In genomic region chr12:81872400-81872799, GRCh38 we compare ENCODE assay signal across 19 cellular contexts.
"Had no signal": no experiment of that assay in that cellular context is flagged by ENCODE, and none has a peak within 500 bp of the region (broad histone marks: within the 10 kb centered on the region; RNA-seq: fewer than 3 reads in every experiment).

No MANE protein-coding gene starts in this region.

- H3K36me3 ChIP-seq: ovary, right lobe of liver, suprapubic skin, transverse colon, vagina had no signal

- ATAC-seq: left lobe of liver; natural killer cell; right lobe of liver; stimulated activated memory B cell treated with anti-CD40 and anti-IgM and Interleukin-4, amounts not matched to agents 10 μg/mL and 1 μg/mL and 100 μg/mL, for 72 hours had no signal

- H3K27me3 Mint-ChIP-seq: memory B cell; stimulated activated memory B cell treated with anti-CD40 and anti-IgM and Interleukin-4, amounts not matched to agents 10 μg/mL and 1 μg/mL and 100 μg/mL, for 72 hours; stimulated activated naive CD8-positive, alpha-beta T cell treated with anti-CD3 and anti-CD28 coated beads, Interleukin-15, Interleukin-2, amounts not matched to agents 100 ng/mL and 50 ng/mL, for 24 hours had no signal

- H3K36me3 Mint-ChIP-seq: memory B cell; natural killer cell; stimulated activated memory B cell treated with anti-CD40 and anti-IgM and Interleukin-4, amounts not matched to agents 10 μg/mL and 1 μg/mL and 100 μg/mL, for 72 hours had no signal

- H3K4me1 ChIP-seq: right lobe of liver, suprapubic skin, transverse colon, vagina had no signal

- H3K9me3 ChIP-seq: ovary, right lobe of liver, suprapubic skin, transverse colon, vagina had no signal

- H3K4me3 ChIP-seq: dorsolateral prefrontal cortex, lung, ovary, right lobe of liver, smooth muscle cell, suprapubic skin, transverse colon, vagina had no signal

- H3K27me3 ChIP-seq: dorsolateral prefrontal cortex, ovary, right lobe of liver, suprapubic skin, transverse colon, vagina had no signal

- DNase-seq: dorsolateral prefrontal cortex; effector CD4-positive, alpha-beta T cell; natural killer cell; occipital lobe; ovary; posterior cingulate gyrus; right lobe of liver; stimulated activated CD4-positive, alpha-beta T cell treated with anti-CD3 and anti-CD28 coated beads, Interleukin-12 subunit alpha, Interleukin-12 subunit beta, amount 100 ng/mL, for 4 hours; stimulated activated CD4-positive, alpha-beta T cell treated with anti-CD3 and anti-CD28 coated beads, Interleukin-1b, Interleukin-23, amount 100 ng/mL, for 48 hours; stimulated activated CD4-positive, alpha-beta T cell treated with anti-CD3 and anti-CD28 coated beads, Interleukin-4, amount 100 ng/mL, for 1 hour; transverse colon had no signal

- H3K4me1 Mint-ChIP-seq: memory B cell; natural killer cell; stimulated activated memory B cell treated with anti-CD40 and anti-IgM and Interleukin-4, amounts not matched to agents 10 μg/mL and 1 μg/mL and 100 μg/mL, for 72 hours had no signal

- H3K4me3 Mint-ChIP-seq: memory B cell; natural killer cell; stimulated activated memory B cell treated with anti-CD40 and anti-IgM and Interleukin-4, amounts not matched to agents 10 μg/mL and 1 μg/mL and 100 μg/mL, for 72 hours; stimulated activated naive CD8-positive, alpha-beta T cell treated with anti-CD3 and anti-CD28 coated beads, Interleukin-15, Interleukin-2, amounts not matched to agents 100 ng/mL and 50 ng/mL, for 24 hours had no signal

- H3K9me3 Mint-ChIP-seq: natural killer cell; stimulated activated naive CD8-positive, alpha-beta T cell treated with anti-CD3 and anti-CD28 coated beads, Interleukin-15, Interleukin-2, amounts not matched to agents 100 ng/mL and 50 ng/mL, for 24 hours had no signal

- H3K27ac ChIP-seq: dorsolateral prefrontal cortex, ovary, right lobe of liver, suprapubic skin, transverse colon, vagina had no signal

- H3K27ac Mint-ChIP-seq: memory B cell; natural killer cell; stimulated activated memory B cell treated with anti-CD40 and anti-IgM and Interleukin-4, amounts not matched to agents 10 μg/mL and 1 μg/mL and 100 μg/mL, for 72 hours; stimulated activated naive CD8-positive, alpha-beta T cell treated with anti-CD3 and anti-CD28 coated beads, Interleukin-15, Interleukin-2, amounts not matched to agents 100 ng/mL and 50 ng/mL, for 24 hours had no signal
